In genomic region chr5:138000102-138000723, GRCh38 we compare ENCODE assay signal across 1 cellular context.
TF ChIP-seq lines count a peak whose summit lies in the region.

No MANE protein-coding gene starts in this region.

TF ChIP-seq in IMR-90, 13 proteins besides CTCF, POLR2A, EP300 and RAD21:
- TF ChIP-seq FOS (IDR thresholded peaks at IDR 0.05; ENCODE audit: low read depth, low read length) (peak; percentile 42; the same call in 1 of the 2 replicates), CEBPB (IDR thresholded peaks at IDR 0.05; ENCODE audit: low read depth, low read length) (no peak), BHLHE40 (IDR thresholded peaks at IDR 0.05; ENCODE audit: low read depth, low read length) (no peak), SMC3 (IDR thresholded peaks at IDR 0.05; ENCODE audit: low read depth, low read length) (no peak), MAZ (IDR thresholded peaks at IDR 0.05; ENCODE audit: borderline replicate concordance, low read depth, low read length) (no peak), NFE2L2 (IDR thresholded peaks at IDR 0.05; ENCODE audit: low read depth, low read length) (no peak)
